1 cellular context compared by ENCODE assay signal in the genomic region with DNA sequence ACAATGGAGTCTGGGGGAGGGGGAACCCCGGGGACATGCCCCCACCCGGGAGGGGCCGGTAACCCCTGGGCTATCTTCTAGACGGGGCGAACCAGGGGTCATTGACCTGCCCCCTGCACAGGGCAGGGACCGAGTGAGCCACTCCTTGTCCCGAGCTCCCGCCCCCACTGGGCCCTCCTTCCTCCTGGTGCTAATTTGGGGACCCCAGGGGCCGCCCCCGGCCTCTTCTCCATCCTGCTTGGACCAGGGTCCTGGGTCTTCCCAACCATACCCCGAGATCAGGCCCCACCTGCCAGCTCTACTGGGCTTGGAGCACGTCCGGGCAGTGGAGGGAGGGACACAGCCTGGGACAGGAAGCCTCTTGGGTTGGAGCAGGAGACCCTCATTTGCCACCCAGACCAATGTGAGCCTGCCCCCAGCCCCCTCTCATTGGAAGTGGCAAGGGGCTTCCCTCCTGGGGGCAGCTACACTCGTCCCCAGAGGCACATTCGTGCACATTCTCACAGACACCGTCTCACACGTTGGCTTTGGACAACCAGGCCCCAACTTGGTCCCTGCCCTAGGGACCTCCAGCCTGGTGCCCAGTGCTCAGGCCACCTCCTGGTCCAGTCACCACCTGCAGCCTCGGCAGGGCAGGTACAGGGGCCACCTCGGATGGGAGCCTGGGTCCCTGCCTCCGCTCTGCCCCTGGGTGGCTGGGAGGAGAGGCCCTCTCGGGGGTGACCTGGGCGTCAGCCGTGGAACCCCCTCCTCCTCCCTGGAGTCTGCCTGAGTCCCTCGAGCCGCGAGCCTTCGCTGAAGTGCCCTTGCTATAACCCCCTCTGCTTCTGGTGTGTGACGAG.
TF ChIP-seq lines count a peak whose summit lies in the region.

No MANE protein-coding gene starts in this region.

TF ChIP-seq in endothelial cell of umbilical vein, 7 proteins besides CTCF, POLR2A, EP300 and RAD21:
- TF ChIP-seq, protein P1, sequence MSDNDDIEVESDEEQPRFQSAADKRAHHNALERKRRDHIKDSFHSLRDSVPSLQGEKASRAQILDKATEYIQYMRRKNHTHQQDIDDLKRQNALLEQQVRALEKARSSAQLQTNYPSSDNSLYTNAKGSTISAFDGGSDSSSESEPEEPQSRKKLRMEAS (IDR thresholded peaks at IDR 0.05; ENCODE audit: insufficient read depth, insufficient read length) = no peak
- TF ChIP-seq JUN (IDR thresholded peaks at IDR 0.05; ENCODE audit: borderline replicate concordance, insufficient read depth, insufficient read length, low read depth) (no peak), MYC (IDR thresholded peaks at IDR 0.05; ENCODE audit: low read depth, low read length) (no peak), FOS (IDR thresholded peaks at IDR 0.05; ENCODE audit: borderline replicate concordance, insufficient read depth, low read length) (no peak), POLR2AphosphoS5 (IDR thresholded peaks at IDR 0.05; ENCODE audit: insufficient read depth, low read depth, low read length) (no peak), GATA2 (IDR thresholded peaks at IDR 0.05; ENCODE audit: insufficient read depth, insufficient read length, low read depth, low read length) (no peak), EZH2 (IDR thresholded peaks at IDR 0.05; ENCODE audit: borderline replicate concordance, low read depth, low read length, severe bottlenecking) (no peak)
TF ChIP-seq in endothelial cell of umbilical vein: peak in this region for 0.
